ENCODE assay signal across 17 cellular contexts in the genomic region with DNA sequence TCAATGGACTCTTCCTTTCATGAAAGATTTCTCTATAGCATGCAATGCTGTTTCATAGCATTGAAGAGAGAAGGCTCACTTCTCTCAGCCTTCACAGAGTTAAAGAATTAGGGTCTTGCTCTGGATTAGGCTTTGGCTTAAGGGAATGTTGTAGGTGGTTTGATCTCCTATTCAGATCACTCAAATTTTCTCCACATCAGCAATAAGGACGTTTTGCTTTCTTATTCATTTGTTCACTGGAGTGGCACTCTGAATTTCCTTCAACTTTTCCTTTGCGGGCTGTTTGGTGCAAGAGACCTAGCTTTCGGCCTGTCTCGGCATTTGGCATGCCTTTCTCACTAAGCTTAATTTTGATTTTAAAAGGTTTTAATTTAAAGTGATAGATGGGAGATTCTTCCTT.
DNase-seq lines count a peak whose midpoint lies in the region; ATAC-seq and TF ChIP-seq lines count a peak whose summit lies in the region.
"Had no signal": no experiment of that assay in that cellular context is flagged by ENCODE, and none has a peak within 500 bp of the region (broad histone marks: within the 10 kb centered on the region; RNA-seq: fewer than 3 reads in every experiment).

No MANE protein-coding gene starts in this region.

- no peak for TF ChIP-seq POLR2A in testis (IDR thresholded peaks at IDR 0.05)

- DNase-seq in natural killer cell (no peak), GM23338 (ENCODE audit: low spot score) (no peak), osteocyte (ENCODE audit: extremely low spot score, unreplicated experiment) (no peak), testis (no peak), Ammon's horn (ENCODE audit: low spot score) (no peak), brain microvascular endothelial cell (no peak)
- no peak for DNase-seq in natural killer cell treated with Interleukin-12 subunit alpha and Interleukin-12 subunit beta and Interleukin-15 and Interleukin-18, amount 100 ng/mL, for 72 hours (ENCODE audit: low spot score)
- DNase-seq: Calu3; CD8-positive, alpha-beta T cell; DMS 273 treated with DMSO at 0.1 percent for 48 hours; DMS53; DND-41; EL; HCEC 1CT; KG1 had no signal

- TF ChIP-seq CTCF in natural killer cell (IDR thresholded peaks at IDR 0.05) (no peak), GM23338 (conservative IDR thresholded peaks at IDR 0.05; ENCODE audit: low read depth in 2 of 2) (no peak), osteocyte (IDR thresholded peaks at IDR 0.05) (no peak), testis (IDR thresholded peaks at IDR 0.05) (no peak), brain microvascular endothelial cell (IDR thresholded peaks at IDR 0.05; ENCODE audit: low read depth, low read length, missing control alignments) (no peak)

- no peaks in the 10 kb centered on the region for H3K9me3 ChIP-seq in testis
- H3K9me3 ChIP-seq: BLaER1 had no signal

- H3K27me3 Mint-ChIP-seq in natural killer cell (ENCODE audit: low read depth in 2 of 2) (no peaks in the 10 kb centered on the region), GM23338 (ENCODE audit: insufficient read depth, low read depth, poor library complexity) (peaks cover 5% of the 10 kb centered on the region), osteocyte (ENCODE audit: unreplicated experiment) (no peaks in the 10 kb centered on the region)
- no peaks in the 10 kb centered on the region for H3K27me3 Mint-ChIP-seq in natural killer cell treated with Interleukin-12 subunit alpha and Interleukin-12 subunit beta and Interleukin-15 and Interleukin-18, amount 100 ng/mL, for 72 hours

- H2AFZ ChIP-seq in GM23338 = no peak overlapping the region

- no peaks in the 10 kb centered on the region for H3F3A ChIP-seq in GM23338 (replicated peaks; ENCODE audit: low read depth)

- 78 to 87% methylated on average over 4 of the region's 4 CpGs for WGBS in testis, 2 donors

- peaks cover 13% of the 10 kb centered on the region for H3K36me3 Mint-ChIP-seq in natural killer cell
- H3K36me3 Mint-ChIP-seq in natural killer cell treated with Interleukin-12 subunit alpha and Interleukin-12 subunit beta and Interleukin-15 and Interleukin-18, amount 100 ng/mL, for 72 hours = peaks cover 13% of the 10 kb centered on the region
- peaks cover 9% of the 10 kb centered on the region; the same call in 2 of the 3 replicates for H3K36me3 Mint-ChIP-seq in GM23338 (ENCODE audit: low read depth)
- peaks cover 52% of the 10 kb centered on the region for H3K36me3 Mint-ChIP-seq in osteocyte (ENCODE audit: unreplicated experiment)

- in situ Hi-C loops in brain microvascular endothelial cell (cut with HindIII; ENCODE audit: low pct_ligation_motif_present, low sequenced_read_pairs) = no loop called here

- ATAC-seq in natural killer cell (no peak), GM23338 (no peak)
- ATAC-seq in natural killer cell treated with Interleukin-12 subunit alpha and Interleukin-12 subunit beta and Interleukin-15 and Interleukin-18, amount 100 ng/mL, for 72 hours = no peak
- ATAC-seq: CD8-positive, alpha-beta T cell; GM12878 had no signal

- H3K4me3 Mint-ChIP-seq in natural killer cell (no peak overlapping the region), GM23338 (no peak overlapping the region), osteocyte (ENCODE audit: unreplicated experiment) (peak overlapping the region; percentile 10)
- no peak overlapping the region for H3K4me3 Mint-ChIP-seq in natural killer cell treated with Interleukin-12 subunit alpha and Interleukin-12 subunit beta and Interleukin-15 and Interleukin-18, amount 100 ng/mL, for 72 hours
- H3K4me3 Mint-ChIP-seq: CD8-positive, alpha-beta T cell had no signal

- H3K9me3 Mint-ChIP-seq in natural killer cell = no peaks in the 10 kb centered on the region
- no peaks in the 10 kb centered on the region for H3K9me3 Mint-ChIP-seq in natural killer cell treated with Interleukin-12 subunit alpha and Interleukin-12 subunit beta and Interleukin-15 and Interleukin-18, amount 100 ng/mL, for 72 hours
- no peaks in the 10 kb centered on the region; the same call in 2 of the 3 replicates for H3K9me3 Mint-ChIP-seq in GM23338
- H3K9me3 Mint-ChIP-seq in osteocyte (ENCODE audit: unreplicated experiment) = no peaks in the 10 kb centered on the region
- H3K9me3 Mint-ChIP-seq: CD8-positive, alpha-beta T cell had no signal

- 0 out of 2 replicates have a peak, but pooled peaks cover 4% of the 10 kb centered on the region for H4K20me1 ChIP-seq in GM23338 (replicated peaks; ENCODE audit: insufficient read depth)

- no peak overlapping the region for H3K27ac ChIP-seq in GM23338 (ENCODE audit: low read depth)
- H3K27ac ChIP-seq in testis = no peak overlapping the region
- no peak overlapping the region for H3K27ac ChIP-seq in brain microvascular endothelial cell
- H3K27ac ChIP-seq: BLaER1 had no signal

- H3K4me3 ChIP-seq in GM23338 = no peak overlapping the region
- no peak overlapping the region for H3K4me3 ChIP-seq in testis
- H3K4me3 ChIP-seq in brain microvascular endothelial cell (ENCODE audit: low read depth, low read length) = no peak overlapping the region
- H3K4me3 ChIP-seq: BLaER1, GM12878 had no signal

- H3K27me3 ChIP-seq in GM23338 (ENCODE audit: insufficient read depth) = no peaks in the 10 kb centered on the region
- H3K27me3 ChIP-seq in testis = no peaks in the 10 kb centered on the region
- H3K27me3 ChIP-seq in brain microvascular endothelial cell (replicated peaks) = no peaks in the 10 kb centered on the region
- H3K27me3 ChIP-seq: BLaER1 had no signal

- peak overlapping the region; percentile 28 to 79 for H3K27ac Mint-ChIP-seq in natural killer cell
- H3K27ac Mint-ChIP-seq in natural killer cell treated with Interleukin-12 subunit alpha and Interleukin-12 subunit beta and Interleukin-15 and Interleukin-18, amount 100 ng/mL, for 72 hours = peak overlapping the region in 1 of 2 donors; percentile 19
- 0 out of 2 replicates have a peak overlapping the region, but pooled peaks have one; percentile 43 for H3K27ac Mint-ChIP-seq in GM23338
- H3K27ac Mint-ChIP-seq in osteocyte (ENCODE audit: unreplicated experiment) = peak overlapping the region; percentile 42
- H3K27ac Mint-ChIP-seq: CD8-positive, alpha-beta T cell had no signal

- H3K36me3 ChIP-seq in GM23338 (ENCODE audit: insufficient read depth) (no peaks in the 10 kb centered on the region), testis (ENCODE audit: low read depth, missing control alignments) (no peaks in the 10 kb centered on the region), brain microvascular endothelial cell (replicated peaks) (peaks cover 8% of the 10 kb centered on the region)

- H3K4me2 ChIP-seq in GM23338 = no peak overlapping the region
- H3K4me2 ChIP-seq: BLaER1 had no signal

- peaks cover 55% of the 10 kb centered on the region for H3K79me2 ChIP-seq in GM23338 (replicated peaks; ENCODE audit: insufficient read depth)

- no peaks in the 10 kb centered on the region for H3K9me2 ChIP-seq in GM23338 (ENCODE audit: insufficient read depth)

- H3K4me1 ChIP-seq in GM23338 (ENCODE audit: insufficient read depth) (peaks cover 31% of the 10 kb centered on the region), testis (peaks cover 3% of the 10 kb centered on the region)
- H3K4me1 ChIP-seq: BLaER1 had no signal

- intact Hi-C loops in natural killer cell (cut with micrococcal nuclease) (no loop called here), testis (cut with DNase I; ENCODE audit: low total_unique reads) (no loop called here)

- H3K4me1 Mint-ChIP-seq in natural killer cell (peaks cover 64 to 85% of the 10 kb centered on the region in 2 donors), GM23338 (peaks cover 47% of the 10 kb centered on the region), osteocyte (ENCODE audit: unreplicated experiment) (peaks cover 88% of the 10 kb centered on the region)
- H3K4me1 Mint-ChIP-seq in natural killer cell treated with Interleukin-12 subunit alpha and Interleukin-12 subunit beta and Interleukin-15 and Interleukin-18, amount 100 ng/mL, for 72 hours (ENCODE audit: low read depth in 2 of 2) = peaks cover 45 to 56% of the 10 kb centered on the region in 2 donors

TF ChIP-seq in GM23338, 12 proteins besides CTCF, POLR2A, EP300 and RAD21:
- no peak for TF ChIP-seq ZNF331 (CRISPR knock-in tag; IDR thresholded peaks at IDR 0.05; ENCODE audit: low read depth)
- no peak for TF ChIP-seq EZH2 (IDR thresholded peaks at IDR 0.05; ENCODE audit: low read depth, unreplicated experiment)
- TF ChIP-seq POLR2AphosphoS5 (IDR thresholded peaks at IDR 0.05; ENCODE audit: low read depth) = no peak
- TF ChIP-seq CREB1 (CRISPR knock-in tag; IDR thresholded peaks at IDR 0.05; ENCODE audit: low read depth) = no peak
- no peak for TF ChIP-seq EZH2phosphoT487 (IDR thresholded peaks at IDR 0.05; ENCODE audit: unreplicated experiment)
- TF ChIP-seq, protein P1, sequence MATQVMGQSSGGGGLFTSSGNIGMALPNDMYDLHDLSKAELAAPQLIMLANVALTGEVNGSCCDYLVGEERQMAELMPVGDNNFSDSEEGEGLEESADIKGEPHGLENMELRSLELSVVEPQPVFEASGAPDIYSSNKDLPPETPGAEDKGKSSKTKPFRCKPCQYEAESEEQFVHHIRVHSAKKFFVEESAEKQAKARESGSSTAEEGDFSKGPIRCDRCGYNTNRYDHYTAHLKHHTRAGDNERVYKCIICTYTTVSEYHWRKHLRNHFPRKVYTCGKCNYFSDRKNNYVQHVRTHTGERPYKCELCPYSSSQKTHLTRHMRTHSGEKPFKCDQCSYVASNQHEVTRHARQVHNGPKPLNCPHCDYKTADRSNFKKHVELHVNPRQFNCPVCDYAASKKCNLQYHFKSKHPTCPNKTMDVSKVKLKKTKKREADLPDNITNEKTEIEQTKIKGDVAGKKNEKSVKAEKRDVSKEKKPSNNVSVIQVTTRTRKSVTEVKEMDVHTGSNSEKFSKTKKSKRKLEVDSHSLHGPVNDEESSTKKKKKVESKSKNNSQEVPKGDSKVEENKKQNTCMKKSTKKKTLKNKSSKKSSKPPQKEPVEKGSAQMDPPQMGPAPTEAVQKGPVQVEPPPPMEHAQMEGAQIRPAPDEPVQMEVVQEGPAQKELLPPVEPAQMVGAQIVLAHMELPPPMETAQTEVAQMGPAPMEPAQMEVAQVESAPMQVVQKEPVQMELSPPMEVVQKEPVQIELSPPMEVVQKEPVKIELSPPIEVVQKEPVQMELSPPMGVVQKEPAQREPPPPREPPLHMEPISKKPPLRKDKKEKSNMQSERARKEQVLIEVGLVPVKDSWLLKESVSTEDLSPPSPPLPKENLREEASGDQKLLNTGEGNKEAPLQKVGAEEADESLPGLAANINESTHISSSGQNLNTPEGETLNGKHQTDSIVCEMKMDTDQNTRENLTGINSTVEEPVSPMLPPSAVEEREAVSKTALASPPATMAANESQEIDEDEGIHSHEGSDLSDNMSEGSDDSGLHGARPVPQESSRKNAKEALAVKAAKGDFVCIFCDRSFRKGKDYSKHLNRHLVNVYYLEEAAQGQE (IDR thresholded peaks at IDR 0.05; ENCODE audit: unreplicated experiment) = no peak
